18 cellular contexts compared by ENCODE assay signal in genomic region chr20:21161926-21162325, GRCh38. TPM values are rescaled to one million over a fixed set of nuclear protein-coding genes. Genes with fewer than 3 reads are reported as not detected.
A peak's percentile ranks its signal among the peaks of the same experiment; 100 is the strongest.
DNase-seq lines count a peak whose midpoint lies in the region; ATAC-seq, FAIRE-seq and TF ChIP-seq lines count a peak whose summit lies in the region.
"Had no signal": no experiment of that assay in that cellular context is flagged by ENCODE, and none has a peak within 500 bp of the region (broad histone marks: within the 10 kb centered on the region; RNA-seq: fewer than 3 reads in every experiment).

No MANE protein-coding gene starts in this region.

- H3K27ac ChIP-seq in GM23338 (ENCODE audit: low read depth) (no peak overlapping the region; the same call in 1 of the 2 replicates), Panc1 (ENCODE audit: low read length) (no peak overlapping the region), H1 (ENCODE audit: low read depth, low read length) (peak overlapping the region; percentile 37; the same call in 1 of the 2 replicates), neuronal stem cell (replicated peaks; ENCODE audit: low read length) (no peak overlapping the region), kidney (ENCODE audit: low read depth in 2 of 2, low read length in 2 of 2) (no peak overlapping the region)
- H3K27ac ChIP-seq: A549, C4-2B, Peyer's patch had no signal

- H3K56ac ChIP-seq in H1 (replicated peaks; ENCODE audit: insufficient read length, low read depth, low read length): no peak overlapping the region

- H4K5ac ChIP-seq in H1 (ENCODE audit: insufficient read length, low read depth, low read length): no peak overlapping the region

- H2AFZ ChIP-seq in GM23338 (no peak overlapping the region), H1 (ENCODE audit: low read length) (no peak overlapping the region), neuronal stem cell (ENCODE audit: low read length) (peak overlapping the region; percentile 49)

- intact Hi-C loops in Panc1 (cut with micrococcal nuclease; ENCODE audit: unreplicated experiment): no loop called here
- intact Hi-C loops in kidney (cut with DNase I): no loop called here

- H2BK15ac ChIP-seq in H1 (ENCODE audit: low read length) (no peak overlapping the region), neuronal stem cell (ENCODE audit: low read length) (no peak overlapping the region)

- H3K4ac ChIP-seq in H1 (replicated peaks; ENCODE audit: insufficient read length, low read depth, low read length): no peak overlapping the region
- no peak overlapping the region for H3K4ac ChIP-seq in neuronal stem cell (ENCODE audit: low read length)

- H3K4me1 ChIP-seq in GM23338 (ENCODE audit: insufficient read depth): 0 out of 2 replicates have a peak, but pooled peaks cover 9% of the 10 kb centered on the region
- H3K4me1 ChIP-seq in Panc1 (ENCODE audit: control insufficient read depth, insufficient read depth, low read length): no peaks in the 10 kb centered on the region; the same call in 1 of the 2 replicates
- no peaks in the 10 kb centered on the region for H3K4me1 ChIP-seq in H1 (replicated peaks in 1 of 4; ENCODE audit: control insufficient read depth in 3 of 4, insufficient read depth in 4 of 4, low read length in 3 of 4)
- H3K4me1 ChIP-seq in neuronal stem cell (ENCODE audit: control insufficient read depth in 2 of 2, insufficient read depth in 1 of 2, low read depth in 1 of 2, low read length in 2 of 2): peaks cover 0 to 8% of the 10 kb centered on the region in 2 donors
- no peaks in the 10 kb centered on the region for H3K4me1 ChIP-seq in kidney (ENCODE audit: control insufficient read depth in 1 of 2, insufficient read depth in 1 of 2, low read depth in 1 of 2, low read length in 2 of 2)
- H3K4me1 ChIP-seq: A549, Peyer's patch had no signal

- peak overlapping the region; percentile 56 for H3K27ac Mint-ChIP-seq in GM23338

- no peak overlapping the region for H3K4me3 Mint-ChIP-seq in GM23338

- H3K9me3 ChIP-seq in Panc1 (ENCODE audit: control insufficient read depth, insufficient read depth, low read depth, low read length): no peaks in the 10 kb centered on the region
- H3K9me3 ChIP-seq in H1 (ENCODE audit: insufficient read depth in 2 of 2, low read depth in 1 of 2, low read length in 1 of 2): no peaks in the 10 kb centered on the region
- H3K9me3 ChIP-seq in neuronal stem cell (replicated peaks in 1 of 2; ENCODE audit: control insufficient read depth in 2 of 2, insufficient read depth in 1 of 2, low read depth in 1 of 2, low read length in 2 of 2): no peaks in the 10 kb centered on the region
- no peaks in the 10 kb centered on the region for H3K9me3 ChIP-seq in kidney (ENCODE audit: control insufficient read depth in 1 of 2, low read length in 2 of 2)
- H3K9me3 ChIP-seq: A549, MG63, Peyer's patch had no signal

- no peaks in the 10 kb centered on the region for H4K20me1 ChIP-seq in GM23338 (replicated peaks; ENCODE audit: insufficient read depth)
- H4K20me1 ChIP-seq in H1 (replicated peaks in 1 of 2; ENCODE audit: control insufficient read depth in 1 of 2, insufficient read depth in 2 of 2, low read length in 2 of 2): no peaks in the 10 kb centered on the region

- peaks cover 22% of the 10 kb centered on the region for H3K36me3 Mint-ChIP-seq in GM23338 (ENCODE audit: low read depth)

- H3K14ac ChIP-seq in H1 (ENCODE audit: insufficient read length) (no peak overlapping the region), neuronal stem cell (ENCODE audit: low read length) (no peak overlapping the region)

- H3K9me2 ChIP-seq in GM23338 (ENCODE audit: insufficient read depth): 0 out of 2 replicates have a peak, but pooled peaks cover 7% of the 10 kb centered on the region

- CTCF ChIA-PET in Panc1 (lab: Charles Lee) (no interaction called here), H1 (lab: Charles Lee; ENCODE audit: partially characterized antibody) (no interaction called here)

- no peak for TF ChIP-seq CTCF in GM23338 (conservative IDR thresholded peaks at IDR 0.05; ENCODE audit: low read depth in 2 of 2)
- TF ChIP-seq CTCF in Panc1 (IDR thresholded peaks at IDR 0.05): no peak
- TF ChIP-seq CTCF in H1 (IDR thresholded peaks at IDR 0.05; ENCODE audit: control extremely low read depth in 1 of 3, insufficient read depth in 1 of 3, low read depth in 1 of 3, low read length in 3 of 3): no peak
- TF ChIP-seq CTCF in kidney (IDR thresholded peaks at IDR 0.05; ENCODE audit: borderline replicate concordance, extremely low read depth, insufficient read depth): no peak

- TF ChIP-seq EP300 in H1 (IDR thresholded peaks at IDR 0.05; ENCODE audit: borderline replicate concordance in 1 of 2, low read depth in 2 of 2, low read length in 2 of 2): no peak

- H3K36me3 ChIP-seq in GM23338 (ENCODE audit: insufficient read depth) (peaks cover under 1% of the 10 kb centered on the region; the same call in 1 of the 2 replicates), Panc1 (ENCODE audit: control insufficient read depth, insufficient read depth, low read length) (no peaks in the 10 kb centered on the region), H1 (ENCODE audit: control insufficient read depth in 2 of 4, insufficient read depth in 4 of 4, low read length in 3 of 4) (peaks cover 0 to 6% (median 4%) of the 10 kb centered on the region in 4 experiments; a peak in 1 of 8 replicates), neuronal stem cell (replicated peaks in 1 of 2; ENCODE audit: control insufficient read depth in 2 of 2, insufficient read depth in 2 of 2, low read length in 2 of 2) (no peaks in the 10 kb centered on the region), kidney (ENCODE audit: control insufficient read depth in 1 of 2, insufficient read depth in 2 of 2, low read length in 2 of 2) (peaks cover 3 to 24% of the 10 kb centered on the region in 2 donors)
- H3K36me3 ChIP-seq: HAP-1, MG63 had no signal

- no peak for TF ChIP-seq RAD21 in H1 (IDR thresholded peaks at IDR 0.05 in 1 of 2, conservative IDR thresholded peaks at IDR 0.05 in 1 of 2; ENCODE audit: low read depth in 2 of 2, low read length in 2 of 2)

- H3K4me2 ChIP-seq in GM23338 (no peak overlapping the region), H1 (ENCODE audit: insufficient read depth in 1 of 2, low read depth in 2 of 2, low read length in 2 of 2) (no peak overlapping the region), neuronal stem cell (ENCODE audit: insufficient read depth, low read length, poor library complexity, severe bottlenecking) (no peak overlapping the region)
- H3K4me2 ChIP-seq: A549 had no signal

- H4K91ac ChIP-seq in H1 (replicated peaks; ENCODE audit: insufficient read length, low read length) (no peak overlapping the region), neuronal stem cell (ENCODE audit: low read depth, low read length, poor library complexity) (no peak overlapping the region)

- H3K79me2 ChIP-seq in GM23338 (replicated peaks; ENCODE audit: insufficient read depth): no peaks in the 10 kb centered on the region
- H3K79me2 ChIP-seq in H1 (ENCODE audit: control insufficient read depth in 1 of 2, insufficient read depth in 2 of 2, low read length in 2 of 2): no peaks in the 10 kb centered on the region

- H3K4me1 Mint-ChIP-seq in GM23338: peaks cover 13% of the 10 kb centered on the region

- no peak for DNase-seq in GM23338 (ENCODE audit: low spot score)
- no peak for DNase-seq in Panc1 (ENCODE audit: low read depth, low spot score)
- DNase-seq in H1 (ENCODE audit: low read depth in 1 of 2, low spot score in 2 of 2): no peak
- DNase-seq in neuronal stem cell (ENCODE audit: low spot score): no peak
- DNase-seq in stimulated activated CD8-positive, alpha-beta memory T cell treated with anti-CD3 and anti-CD28 coated beads, Interleukin-4, amount 100 ng/mL, for 48 hours: no peak
- DNase-seq in GM19238 (ENCODE audit: insufficient read length, low spot score): no peak
- no peak for DNase-seq in kidney
- DNase-seq: KBM-7, MG63, NCI-H1092 treated with DMSO at 0.1 percent for 48 hours, NCI-H187, NCI-H748 treated with DMSO at 0.1 percent for 48 hours, Peyer's patch, SHP77 treated with DMSO at 0.1 percent for 48 hours had no signal

- H3K18ac ChIP-seq in H1 (ENCODE audit: extremely low read depth, low read length) (no peak overlapping the region), neuronal stem cell (ENCODE audit: low read length) (no peak overlapping the region)

- H3K27me3 ChIP-seq in GM23338 (ENCODE audit: insufficient read depth) (no peaks in the 10 kb centered on the region), Panc1 (ENCODE audit: control insufficient read depth, insufficient read depth, low read length) (no peaks in the 10 kb centered on the region), H1 (replicated peaks in 1 of 4; ENCODE audit: control insufficient read depth in 3 of 4, extremely low read depth in 1 of 4, insufficient read depth in 3 of 4, low read length in 3 of 4) (no peaks in the 10 kb centered on the region), neuronal stem cell (ENCODE audit: control insufficient read depth in 3 of 3, insufficient read depth in 3 of 3, low read depth in 1 of 3, low read length in 3 of 3) (no peaks in the 10 kb centered on the region)
- H3K27me3 ChIP-seq: MG63, Peyer's patch had no signal

- BruUV-seq in Panc1 (replicated peaks; lab: Mats Ljungman, UMichigan): TSS peak; percentile 63

- H2BK120ac ChIP-seq in H1 (replicated peaks; ENCODE audit: low read depth, low read length): no peak overlapping the region
- H2BK120ac ChIP-seq in neuronal stem cell (ENCODE audit: low read depth, low read length): no peak overlapping the region

- FAIRE-seq in H1 (lab: Jason Lieb, UNC): no peak
- FAIRE-seq in kidney (lab: Jason Lieb, UNC): no peak
- FAIRE-seq: A549, HTR-8/SVneo had no signal

- H3K23ac ChIP-seq in H1 (ENCODE audit: insufficient read length) (no peak overlapping the region), neuronal stem cell (ENCODE audit: low read depth, low read length, poor library complexity) (no peak overlapping the region)

- no peak for TF ChIP-seq POLR2A in H1 (IDR thresholded peaks at IDR 0.05; ENCODE audit: control extremely low read depth in 1 of 2, low read depth in 2 of 2, low read length in 2 of 2)

- in situ Hi-C loops in Panc1 (cut with HindIII; ENCODE audit: low pct_unique_long_range_greater_than_20kb, low sequenced_read_pairs): no loop called here

- no peak overlapping the region for H2BK12ac ChIP-seq in H1 (ENCODE audit: low read depth, low read length)
- no peak overlapping the region for H2BK12ac ChIP-seq in neuronal stem cell (ENCODE audit: low read length)

- H2BK20ac ChIP-seq in H1 (ENCODE audit: low read length): no peak overlapping the region

- H3K23me2 ChIP-seq in H1 (ENCODE audit: low read depth, low read length): no peaks in the 10 kb centered on the region

- no peaks in the 10 kb centered on the region for H3K79me1 ChIP-seq in H1 (ENCODE audit: low read depth, low read length)
- no peaks in the 10 kb centered on the region for H3K79me1 ChIP-seq in neuronal stem cell (ENCODE audit: low read depth, low read length)

- H3K9ac ChIP-seq in H1 (replicated peaks in 1 of 4; ENCODE audit: extremely low read depth in 1 of 4, low read depth in 3 of 4, low read length in 3 of 4): no peak overlapping the region
- H3K9ac ChIP-seq in neuronal stem cell (ENCODE audit: low read depth, low read length, poor library complexity): no peak overlapping the region
- H3K9ac ChIP-seq in kidney (ENCODE audit: low read length in 2 of 2): no peak overlapping the region

- no peak overlapping the region for H2AK5ac ChIP-seq in H1 (ENCODE audit: low read depth, low read length)
- H2AK5ac ChIP-seq in neuronal stem cell (ENCODE audit: low read depth, low read length): no peak overlapping the region

- no peaks in the 10 kb centered on the region for H3K27me3 Mint-ChIP-seq in GM23338 (ENCODE audit: insufficient read depth, low read depth, poor library complexity)

- H3F3A ChIP-seq in GM23338 (replicated peaks; ENCODE audit: low read depth): no peaks in the 10 kb centered on the region

- no peak overlapping the region for H4K8ac ChIP-seq in H1 (ENCODE audit: extremely low read depth, insufficient read depth, low read length)
- H4K8ac ChIP-seq in neuronal stem cell (ENCODE audit: low read depth, low read length): no peak overlapping the region

- no peaks in the 10 kb centered on the region for H3K9me3 Mint-ChIP-seq in GM23338

- H2BK5ac ChIP-seq in H1 (ENCODE audit: low read depth, low read length) (no peak overlapping the region), neuronal stem cell (ENCODE audit: low read length) (no peak overlapping the region)

- WGBS in H1 (ENCODE audit: extremely low coverage in 1 of 2, insufficient coverage in 1 of 2, insufficient read length in 1 of 2, insufficient replicate concordance in 2 of 2, low coverage in 1 of 2, low lambda C conversion rate in 2 of 2, missing lambda C conversion rate in 1 of 2), 2 experiments: 94% methylated on average over 5 of the region's 5 CpGs; no CpG with 5 or more reads in 1 of the 2 experiments
- WGBS in neuronal stem cell (ENCODE audit: extremely low coverage in 2 of 2, insufficient read length in 2 of 2, insufficient replicate concordance in 1 of 2), 2 donors: no CpG with 5 or more reads among the region's 5 CpGs

- POLR2A ChIA-PET in Panc1 (lab: Charles Lee) (no interaction called here), H1 (lab: Charles Lee; ENCODE audit: partially characterized antibody) (no interaction called here)

- H3K4me3 ChIP-seq in GM23338 (no peak overlapping the region), Panc1 (ENCODE audit: low read depth in 2 of 2, low read length in 2 of 2) (no peak overlapping the region), H1 (ENCODE audit: extremely low read depth in 1 of 4, insufficient read depth in 2 of 4, low read depth in 3 of 4, low read length in 4 of 4) (no peak overlapping the region), neuronal stem cell (ENCODE audit: low read length in 2 of 2) (no peak overlapping the region), kidney (ENCODE audit: low read length in 2 of 2) (no peak overlapping the region)
- H3K4me3 ChIP-seq: A549, HAP-1, MG63, Peyer's patch had no signal

- ATAC-seq in GM23338 (no peak), Panc1 (no peak)
- ATAC-seq: A549 had no signal

RNA-seq across cellular contexts. Expression of gene KIZ, which starts 36.0 kb away (rescaled TPM):
- total RNA-seq in GM23338 (2014; rRNA removed; shearing (Covaris generic)): 63.6 and 87.7 TPM in 2 replicates
- polyA plus RNA-seq in GM23338 (2016; fragmentation: Nextera tagmentation; extraction: Ambion mirVana): 52.5 and 58.3 TPM in 2 replicates
- 6.5 TPM for total RNA-seq in Panc1 (2021; ENCODE audit: unreplicated experiment)
- 5.5 TPM for polyA plus RNA-seq in Panc1 (2012; ENCODE audit: insufficient read length)
- total RNA-seq in H1 (2021; fragmentation: NEBNext Ultra II Directional; extraction: Animal tissue kit (Norgen Biotek cat#: 25700)): 47.9 and 51.7 TPM in 2 replicates
- polyA plus RNA-seq in H1 (2011; rRNA removed): 12.7 and 13.0 TPM in 2 replicates
- 26.3 TPM for polyA plus RNA-seq in H1 (2011; cell fraction: cytosol; rRNA removed)
- polyA plus RNA-seq in H1 (2011; cell fraction: nucleus; rRNA removed): 36.0 TPM
- 20.3 to 41.2 TPM (median 27.0 TPM) in 4 replicates for polyA plus RNA-seq in H1 (2012, experiment 1 of 2)
- polyA plus RNA-seq in H1 (2012, experiment 2 of 2): 2.5 TPM
- polyA plus RNA-seq in H1 (2013, experiment 1 of 2): 47.2 TPM
- polyA plus RNA-seq in H1 (2013, experiment 2 of 2): 45.8 TPM
- 16.4 and 25.0 TPM in 2 replicates for polyA minus RNA-seq in H1 (2011; rRNA and poly(A)+ RNA removed)
- 21.0 TPM for polyA minus RNA-seq in H1 (2011; cell fraction: cytosol; rRNA and poly(A)+ RNA removed)
- 30.8 TPM for polyA minus RNA-seq in H1 (2011; cell fraction: nucleus; rRNA and poly(A)+ RNA removed)
- 15.6 TPM for polyA plus RNA-seq in neuronal stem cell (2013, experiment 1 of 2)
- polyA plus RNA-seq in neuronal stem cell (2013, experiment 2 of 2): 17.1 TPM
- 21.8 TPM for total RNA-seq in kidney
- 17.3 TPM for polyA plus RNA-seq in kidney (ENCODE audit: insufficient read depth, low read depth, low replicate concordance)

RNA-seq across cellular contexts. Expression of gene LINC00237, which starts 55.8 kb away (rescaled TPM):
- total RNA-seq in GM23338 (2014; rRNA removed; shearing (Covaris generic)): 0.31 TPM in 1 of 2 replicates, not detected in the other
- polyA plus RNA-seq in GM23338 (2016; fragmentation: Nextera tagmentation; extraction: Ambion mirVana) (2.0 and 2.6 TPM in 2 replicates), H1 (2011; rRNA removed) (0.22 and 1.4 TPM in 2 replicates), kidney (ENCODE audit: insufficient read depth, low read depth, low replicate concordance) (not detected)
- total RNA-seq in Panc1 (2021; ENCODE audit: unreplicated experiment) (not detected), kidney (not detected)
- polyA plus RNA-seq in Panc1 (2012; ENCODE audit: insufficient read length): not detected
- total RNA-seq in H1 (2021; fragmentation: NEBNext Ultra II Directional; extraction: Animal tissue kit (Norgen Biotek cat#: 25700)): 0.28 and 0.69 TPM in 2 replicates
- polyA plus RNA-seq in H1 (2011; cell fraction: cytosol; rRNA removed): 3.6 TPM
- polyA plus RNA-seq in H1 (2011; cell fraction: nucleus; rRNA removed): 0.74 TPM
- 0.24 to 1.4 TPM (median 0.40 TPM) in 4 replicates for polyA plus RNA-seq in H1 (2012, experiment 1 of 2)
- polyA plus RNA-seq in H1 (2012, experiment 2 of 2): not detected
- 0.28 TPM for polyA plus RNA-seq in H1 (2013, experiment 1 of 2)
- 0.55 TPM for polyA plus RNA-seq in H1 (2013, experiment 2 of 2)
- polyA minus RNA-seq in H1 (2011; rRNA and poly(A)+ RNA removed): 0.29 and 0.66 TPM in 2 replicates
- polyA minus RNA-seq in H1 (2011; cell fraction: cytosol; rRNA and poly(A)+ RNA removed): not detected
- not detected for polyA minus RNA-seq in H1 (2011; cell fraction: nucleus; rRNA and poly(A)+ RNA removed)
- polyA plus RNA-seq in neuronal stem cell (2013, experiment 1 of 2): not detected
- not detected for polyA plus RNA-seq in neuronal stem cell (2013, experiment 2 of 2)
- total RNA-seq: Peyer's patch had no signal
- polyA plus RNA-seq: A549 had no signal
